Comparison of ENCODE assay signal across 8 cellular contexts in the genomic region with DNA sequence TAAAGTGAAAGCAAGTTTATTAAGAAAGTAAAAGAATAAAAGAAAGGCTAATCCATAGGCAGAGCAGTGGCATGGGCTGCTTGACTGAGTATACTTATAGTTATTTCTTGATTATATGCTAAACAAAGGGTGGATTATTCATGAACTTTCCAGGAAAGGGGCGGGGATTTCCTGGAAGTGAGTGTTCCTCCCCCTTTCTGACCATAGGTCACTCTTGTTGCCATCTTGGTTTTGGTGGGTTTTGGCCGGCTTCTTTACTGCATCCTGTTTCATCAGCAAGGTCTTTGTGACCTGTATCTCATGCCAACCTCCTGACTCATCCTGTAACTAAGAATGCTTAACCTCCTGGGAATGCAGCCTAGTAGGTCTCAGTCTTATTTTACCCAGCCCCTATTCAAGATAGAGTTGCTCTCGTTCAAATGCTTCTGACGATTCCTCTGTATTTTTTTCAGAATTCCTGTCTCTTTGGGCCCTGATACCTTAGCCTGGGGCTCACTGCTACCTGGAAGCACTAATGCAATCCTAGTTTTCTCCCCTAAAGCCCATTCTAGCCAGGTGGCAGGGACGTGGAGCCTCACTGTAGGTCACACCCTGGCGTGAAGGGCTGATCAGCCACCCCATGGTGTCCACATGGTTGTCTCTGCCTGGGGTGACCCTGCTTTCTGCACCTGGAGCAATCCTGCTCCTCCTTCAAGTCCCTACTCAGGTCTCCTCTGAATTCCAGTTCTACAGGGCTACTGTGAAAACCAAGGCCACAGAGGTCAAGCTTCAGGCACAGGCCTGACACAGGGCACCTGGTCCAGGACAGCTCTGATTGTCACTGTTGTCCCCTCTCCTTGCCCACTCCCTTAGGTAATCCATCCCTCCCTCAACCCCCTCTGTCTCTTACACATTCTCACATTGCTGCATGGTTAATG. TPM values are rescaled to one million over a fixed set of nuclear protein-coding genes. Genes with fewer than 3 reads are reported as not detected.
DNase-seq lines count a peak whose midpoint lies in the region; ATAC-seq and TF ChIP-seq lines count a peak whose summit lies in the region.

No MANE protein-coding gene starts in this region.

- DNase-seq in GM23248 = peak; percentile 97
- DNase-seq in SW 1271 (lab: John Stamatoyannopoulos, UW) = peak; percentile 98 to 100
- peak; percentile 99 for DNase-seq in fibroblast of the conjunctiva (ENCODE audit: low read depth)
- DNase-seq in gastrocnemius medialis = peak in 1 of 2 donors; percentile 49
- DNase-seq in activated CD4-positive, alpha-beta T cell treated with anti-CD3 and anti-CD28 coated beads, Interleukin-2, amount 50 U/mL, for 4 hours = no peak

- H3K9me2 ChIP-seq in GM23248 (ENCODE audit: insufficient read depth) = no peaks in the 10 kb centered on the region

- peak overlapping the region in 6 of 11 experiments; percentile 4 to 42 (median 30); a peak in 8 of 22 replicates for H3K27ac ChIP-seq in BLaER1 treated with 17β-estradiol and CSF1 and Interleukin-3, amounts not matched to agents 10 nM and 100 nM
- H3K27ac ChIP-seq in GM23248 (peak overlapping the region; percentile 72), gastrocnemius medialis (peak overlapping the region; percentile 56 to 68 (median 62))

- H2AFZ ChIP-seq in GM23248 = peak overlapping the region; percentile 11; the same call in 1 of the 2 replicates

- H3K4me1 ChIP-seq in BLaER1 treated with 17β-estradiol and CSF1 and Interleukin-3, amounts not matched to agents 10 nM and 100 nM = peaks cover 32 to 58% (median 47%) of the 10 kb centered on the region in 10 experiments
- H3K4me1 ChIP-seq in GM23248 (ENCODE audit: insufficient read depth) (peaks cover 21% of the 10 kb centered on the region), gastrocnemius medialis (peaks cover 13 to 16% of the 10 kb centered on the region in 2 donors)

- no peaks in the 10 kb centered on the region for H3K27me3 ChIP-seq in BLaER1 treated with 17β-estradiol and CSF1 and Interleukin-3, amounts not matched to agents 10 nM and 100 nM
- no peaks in the 10 kb centered on the region for H3K27me3 ChIP-seq in GM23248 (replicated peaks; ENCODE audit: insufficient read depth)
- no peaks in the 10 kb centered on the region for H3K27me3 ChIP-seq in gastrocnemius medialis

- intact Hi-C loops in gastrocnemius medialis (cut with DNase I; ENCODE audit: low total_unique reads) = no loop called here

- peak in 1 of 2 donors; percentile 25 for TF ChIP-seq POLR2A in gastrocnemius medialis (IDR thresholded peaks at IDR 0.05)

- peaks cover 7% of the 10 kb centered on the region for H3F3A ChIP-seq in GM23248 (ENCODE audit: insufficient read depth)

- H4K20me1 ChIP-seq in BLaER1 treated with 17β-estradiol and CSF1 and Interleukin-3, amounts not matched to agents 10 nM and 100 nM = 0 out of 22 replicates have a peak, but pooled peaks cover 0 to 7% (median 0%) of the 10 kb centered on the region in 11 experiments
- no peaks in the 10 kb centered on the region for H4K20me1 ChIP-seq in GM23248 (ENCODE audit: insufficient read depth)

- peak overlapping the region; percentile 35 to 73 (median 66) for H3K4me2 ChIP-seq in BLaER1 treated with 17β-estradiol and CSF1 and Interleukin-3, amounts not matched to agents 10 nM and 100 nM
- peak overlapping the region; percentile 69 for H3K4me2 ChIP-seq in GM23248 (ENCODE audit: unreplicated experiment)

- in situ Hi-C loops in GM23248 (cut with MboI) = no loop called here
- in situ Hi-C loops in gastrocnemius medialis (cut with MboI; ENCODE audit: low sequenced_read_pairs in 4 of 4) = no loop called here

- no peak for TF ChIP-seq CTCF in gastrocnemius medialis (IDR thresholded peaks at IDR 0.05 in 4 of 5, conservative IDR thresholded peaks at IDR 0.05 in 1 of 5)

- H3K9ac ChIP-seq in BLaER1 treated with 17β-estradiol and CSF1 and Interleukin-3, amounts not matched to agents 10 nM and 100 nM = no peak overlapping the region
- peak overlapping the region; percentile 41 for H3K9ac ChIP-seq in GM23248

- 1 to 32% methylated on average over 4 to 6 of the region's 6 CpGs for WGBS in GM23248 (ENCODE audit: low coverage in 1 of 2, low lambda C conversion rate in 2 of 2, missing lambda C conversion rate in 2 of 2), 2 experiments

- peak; percentile 55 to 93 for ATAC-seq in gastrocnemius medialis
- ATAC-seq in HG03097 (IDR thresholded peaks at IDR 0.05; ENCODE audit: low FRiP score, unreplicated experiment) = no peak
- no peak for ATAC-seq in GM18909 (IDR thresholded peaks at IDR 0.05; ENCODE audit: poor library complexity, unreplicated experiment)

- no peak overlapping the region for H3K4me3 ChIP-seq in BLaER1 treated with 17β-estradiol and CSF1 and Interleukin-3, amounts not matched to agents 10 nM and 100 nM
- H3K4me3 ChIP-seq in GM23248 = peak overlapping the region; percentile 43
- H3K4me3 ChIP-seq in gastrocnemius medialis = no peak overlapping the region

- H3K9me3 ChIP-seq in BLaER1 treated with 17β-estradiol and CSF1 and Interleukin-3, amounts not matched to agents 10 nM and 100 nM (replicated peaks in 1 of 11) = no peaks in the 10 kb centered on the region
- H3K9me3 ChIP-seq in GM23248 (ENCODE audit: low read depth) (no peaks in the 10 kb centered on the region), gastrocnemius medialis (no peaks in the 10 kb centered on the region)

- H3K36me3 ChIP-seq in BLaER1 treated with 17β-estradiol and CSF1 and Interleukin-3, amounts not matched to agents 10 nM and 100 nM = no peaks in the 10 kb centered on the region
- no peaks in the 10 kb centered on the region for H3K36me3 ChIP-seq in GM23248 (ENCODE audit: low read depth)
- no peaks in the 10 kb centered on the region for H3K36me3 ChIP-seq in gastrocnemius medialis

- H3K79me2 ChIP-seq in GM23248 (ENCODE audit: insufficient read depth) = peaks cover 2% of the 10 kb centered on the region

RNA-seq across cellular contexts. Expression of gene SLC35F6, which starts 6.0 kb away (rescaled TPM):
- 45.4 and 46.9 TPM in 2 replicates for total RNA-seq in GM23248 (2014; rRNA removed; shearing (Covaris generic))
- 36.6 and 37.1 TPM in 2 replicates for polyA plus RNA-seq in GM23248 (2016; fragmentation: Nextera tagmentation; extraction: Ambion mirVana)
- 10 to 100 TPM; 37.8 to 54.5 (median 45.9) TPM for total RNA-seq in gastrocnemius medialis

RNA-seq across cellular contexts. Expression of gene CENPA, which starts 27.7 kb away (rescaled TPM):
- total RNA-seq in GM23248 (2014; rRNA removed; shearing (Covaris generic)) = 5.7 and 8.1 TPM in 2 replicates
- polyA plus RNA-seq in GM23248 (2016; fragmentation: Nextera tagmentation; extraction: Ambion mirVana) = 9.1 and 12.1 TPM in 2 replicates
- under 1 TPM in 1 of 4 donors, not detected in 3; 0.22 TPM for total RNA-seq in gastrocnemius medialis

Comparison
In these comparisons a context has a peak if more than half of its experiments do, and no peak if none do; other contexts are left out.
1. DNase-seq: peak in GM23248 (single experiment), SW 1271 (2 of 2) and fibroblast of the conjunctiva (single experiment); none in activated CD4-positive, alpha-beta T cell treated with anti-CD3 and anti-CD28 coated beads, Interleukin-2, amount 50 U/mL, for 4 hours (0 of 2).
2. ATAC-seq: peak in gastrocnemius medialis (2 of 2); none in HG03097 (single experiment) and GM18909 (single experiment).
3. Peak in every context shown above with its lines, with median percentiles within 50 percentile points of each other: H3K27ac ChIP-seq.